In genomic region chr3:100761211-100761921, GRCh38 we compare ENCODE assay signal across 10 cellular contexts. TPM values are rescaled to one million over a fixed set of nuclear protein-coding genes. Genes with fewer than 3 reads are reported as not detected.
DNase-seq lines count a peak whose midpoint lies in the region; ATAC-seq and TF ChIP-seq lines count a peak whose summit lies in the region.
"Had no signal": no experiment of that assay in that cellular context is flagged by ENCODE, and none has a peak within 500 bp of the region (broad histone marks: within the 10 kb centered on the region; RNA-seq: fewer than 3 reads in every experiment).

No MANE protein-coding gene starts in this region.

- H3K36me3 ChIP-seq in BE2C = no peaks in the 10 kb centered on the region
- peaks cover 0 to 10% of the 10 kb centered on the region in 2 experiments for H3K36me3 ChIP-seq in SK-N-SH (replicated peaks in 1 of 2; ENCODE audit: control insufficient read depth in 1 of 2, insufficient read depth in 2 of 2, low read length in 1 of 2)

- POLR2A ChIA-PET in SK-N-SH (lab: Yijun Ruan, JAX) = no interaction called here
- POLR2A ChIA-PET in naive thymus-derived CD8-positive, alpha-beta T cell (lab: Charles Lee) = no interaction called here

- H3K79me2 ChIP-seq in SK-N-SH (ENCODE audit: insufficient read depth) = no peaks in the 10 kb centered on the region

- H3K9me2 ChIP-seq in SK-N-SH = no peaks in the 10 kb centered on the region

- peaks cover 0 to 3% (median 0%) of the 10 kb centered on the region in 5 donors for H3K27me3 Mint-ChIP-seq in naive thymus-derived CD8-positive, alpha-beta T cell

- H3K36me3 Mint-ChIP-seq in naive thymus-derived CD8-positive, alpha-beta T cell = peaks cover 0 to 3% (median 0%) of the 10 kb centered on the region in 3 donors

- no peak for TF ChIP-seq EP300 in SK-N-SH (IDR thresholded peaks at IDR 0.05; ENCODE audit: borderline replicate concordance in 1 of 2, low read depth in 1 of 2, low read length in 1 of 2)

- no peak overlapping the region for H3K4me2 ChIP-seq in SK-N-SH

- no peak for TF ChIP-seq RAD21 in SK-N-SH (IDR thresholded peaks at IDR 0.05; ENCODE audit: low read length)

- no peak overlapping the region for H3K4me3 Mint-ChIP-seq in naive thymus-derived CD8-positive, alpha-beta T cell

- DNase-seq in BE2C = no peak
- peak; percentile 3 for DNase-seq in SK-N-SH
- DNase-seq in naive thymus-derived CD8-positive, alpha-beta T cell = no peak
- no peak for DNase-seq in HUDEP-2 (lab: John Stamatoyannopoulos, UW; ENCODE audit: unreplicated experiment in 76 of 76)
- DNase-seq in nucleus accumbens (lab: John Stamatoyannopoulos, UW) = no peak
- DNase-seq in NCI-H2171 (lab: John Stamatoyannopoulos, UW) = no peak

- TF ChIP-seq CTCF in BE2C (IDR thresholded peaks at IDR 0.05; ENCODE audit: low read depth, low read length) (peak; percentile 48), SK-N-SH (IDR thresholded peaks at IDR 0.05) (peak; percentile 17; the same call in 1 of the 2 replicates)

- H3K27me3 ChIP-seq in BE2C (peaks cover 2% of the 10 kb centered on the region; the same call in 1 of the 2 replicates), SK-N-SH (ENCODE audit: insufficient read depth) (no peaks in the 10 kb centered on the region)

- 93% methylated on average over 1 of the region's 1 CpG for WGBS in SK-N-SH (ENCODE audit: low lambda C conversion rate)

- no peaks in the 10 kb centered on the region; the same call in 1 of the 2 replicates for H3K4me1 ChIP-seq in BE2C
- no peaks in the 10 kb centered on the region; a peak in 1 of 4 replicates for H3K4me1 ChIP-seq in SK-N-SH (ENCODE audit: control insufficient read depth in 1 of 2, insufficient read depth in 2 of 2, low read depth in 1 of 2, low read length in 1 of 2)

- no peaks in the 10 kb centered on the region for H3K9me3 ChIP-seq in BE2C
- H3K9me3 ChIP-seq in SK-N-SH = no peaks in the 10 kb centered on the region

- H3K9ac ChIP-seq in SK-N-SH = no peak overlapping the region

- peak; percentile 75 for ATAC-seq in GM18861 (IDR thresholded peaks at IDR 0.05; ENCODE audit: unreplicated experiment)
- ATAC-seq in HG03025 (IDR thresholded peaks at IDR 0.05; ENCODE audit: low FRiP score, unreplicated experiment) = peak; percentile 85
- ATAC-seq in naive thymus-derived CD8-positive, alpha-beta T cell = peak; percentile 54 to 62

- no peak overlapping the region for H3K27ac Mint-ChIP-seq in naive thymus-derived CD8-positive, alpha-beta T cell

- H4K20me1 ChIP-seq in SK-N-SH (ENCODE audit: insufficient read depth) = no peaks in the 10 kb centered on the region

- H3K27ac ChIP-seq in SK-N-SH (ENCODE audit: low read depth in 2 of 2, low read length in 1 of 2) = no peak overlapping the region
- H3K27ac ChIP-seq: HL-60 had no signal

- no peaks in the 10 kb centered on the region for H3K9me3 Mint-ChIP-seq in naive thymus-derived CD8-positive, alpha-beta T cell

- H3K4me3 ChIP-seq in BE2C (ENCODE audit: low read depth, low read length) = no peak overlapping the region
- H3K4me3 ChIP-seq in SK-N-SH (ENCODE audit: low read depth in 2 of 2, low read length in 1 of 2) = no peak overlapping the region
- H3K4me3 ChIP-seq: skin epidermis had no signal

- H3F3A ChIP-seq in SK-N-SH (replicated peaks; ENCODE audit: insufficient read depth) = peaks cover 13% of the 10 kb centered on the region

- H2AFZ ChIP-seq in SK-N-SH (ENCODE audit: low read depth) = no peak overlapping the region

- CTCF ChIA-PET in SK-N-SH (lab: Yijun Ruan, JAX) = interaction anchor here (0.8 to 3.3 kb wide), 4 partner anchors 9 to 435 kb away, joined by 3 to 13 read pairs (median 3); no protein-coding TSS in a partner anchor

- H3K4me1 Mint-ChIP-seq in naive thymus-derived CD8-positive, alpha-beta T cell = no peaks in the 10 kb centered on the region

TF ChIP-seq in SK-N-SH, 30 proteins besides CTCF, POLR2A, EP300 and RAD21:
- TF ChIP-seq EZH2phosphoT487 (IDR thresholded peaks at IDR 0.05; ENCODE audit: borderline replicate concordance, low read depth) = no peak
- no peak for TF ChIP-seq NRF1 (IDR thresholded peaks at IDR 0.05; ENCODE audit: low read depth, low read length)
- TF ChIP-seq RCOR1 (IDR thresholded peaks at IDR 0.05; ENCODE audit: low read length) = no peak
- TF ChIP-seq NFIC (IDR thresholded peaks at IDR 0.05; ENCODE audit: borderline replicate concordance) = no peak
- TF ChIP-seq JUND (IDR thresholded peaks at IDR 0.05) = no peak
- no peak for TF ChIP-seq RXRA (IDR thresholded peaks at IDR 0.05; ENCODE audit: borderline replicate concordance, low read depth)
- TF ChIP-seq, protein P1, sequence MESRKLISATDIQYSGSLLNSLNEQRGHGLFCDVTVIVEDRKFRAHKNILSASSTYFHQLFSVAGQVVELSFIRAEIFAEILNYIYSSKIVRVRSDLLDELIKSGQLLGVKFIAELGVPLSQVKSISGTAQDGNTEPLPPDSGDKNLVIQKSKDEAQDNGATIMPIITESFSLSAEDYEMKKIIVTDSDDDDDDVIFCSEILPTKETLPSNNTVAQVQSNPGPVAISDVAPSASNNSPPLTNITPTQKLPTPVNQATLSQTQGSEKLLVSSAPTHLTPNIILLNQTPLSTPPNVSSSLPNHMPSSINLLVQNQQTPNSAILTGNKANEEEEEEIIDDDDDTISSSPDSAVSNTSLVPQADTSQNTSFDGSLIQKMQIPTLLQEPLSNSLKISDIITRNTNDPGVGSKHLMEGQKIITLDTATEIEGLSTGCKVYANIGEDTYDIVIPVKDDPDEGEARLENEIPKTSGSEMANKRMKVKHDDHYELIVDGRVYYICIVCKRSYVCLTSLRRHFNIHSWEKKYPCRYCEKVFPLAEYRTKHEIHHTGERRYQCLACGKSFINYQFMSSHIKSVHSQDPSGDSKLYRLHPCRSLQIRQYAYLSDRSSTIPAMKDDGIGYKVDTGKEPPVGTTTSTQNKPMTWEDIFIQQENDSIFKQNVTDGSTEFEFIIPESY (IDR thresholded peaks at IDR 0.05; ENCODE audit: borderline replicate concordance, low read depth) = no peak
- no peak for TF ChIP-seq CHD2 (IDR thresholded peaks at IDR 0.05; ENCODE audit: low read length, partially characterized antibody)
- TF ChIP-seq GABPA (IDR thresholded peaks at IDR 0.05; ENCODE audit: low read depth) = no peak
- no peak for TF ChIP-seq TEAD4 (IDR thresholded peaks at IDR 0.05; ENCODE audit: borderline replicate concordance, insufficient read depth)
- no peak for TF ChIP-seq FOXM1 (IDR thresholded peaks at IDR 0.05; ENCODE audit: low read depth)
- TF ChIP-seq, protein P2, sequence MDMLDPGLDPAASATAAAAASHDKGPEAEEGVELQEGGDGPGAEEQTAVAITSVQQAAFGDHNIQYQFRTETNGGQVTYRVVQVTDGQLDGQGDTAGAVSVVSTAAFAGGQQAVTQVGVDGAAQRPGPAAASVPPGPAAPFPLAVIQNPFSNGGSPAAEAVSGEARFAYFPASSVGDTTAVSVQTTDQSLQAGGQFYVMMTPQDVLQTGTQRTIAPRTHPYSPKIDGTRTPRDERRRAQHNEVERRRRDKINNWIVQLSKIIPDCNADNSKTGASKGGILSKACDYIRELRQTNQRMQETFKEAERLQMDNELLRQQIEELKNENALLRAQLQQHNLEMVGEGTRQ (IDR thresholded peaks at IDR 0.05; ENCODE audit: borderline replicate concordance, low read depth, low read length) = no peak
- no peak for TF ChIP-seq YY1 (IDR thresholded peaks at IDR 0.05; ENCODE audit: low read depth)
- no peak for TF ChIP-seq FOSL2 (IDR thresholded peaks at IDR 0.05; ENCODE audit: borderline replicate concordance, low read depth)
- TF ChIP-seq, protein P3, sequence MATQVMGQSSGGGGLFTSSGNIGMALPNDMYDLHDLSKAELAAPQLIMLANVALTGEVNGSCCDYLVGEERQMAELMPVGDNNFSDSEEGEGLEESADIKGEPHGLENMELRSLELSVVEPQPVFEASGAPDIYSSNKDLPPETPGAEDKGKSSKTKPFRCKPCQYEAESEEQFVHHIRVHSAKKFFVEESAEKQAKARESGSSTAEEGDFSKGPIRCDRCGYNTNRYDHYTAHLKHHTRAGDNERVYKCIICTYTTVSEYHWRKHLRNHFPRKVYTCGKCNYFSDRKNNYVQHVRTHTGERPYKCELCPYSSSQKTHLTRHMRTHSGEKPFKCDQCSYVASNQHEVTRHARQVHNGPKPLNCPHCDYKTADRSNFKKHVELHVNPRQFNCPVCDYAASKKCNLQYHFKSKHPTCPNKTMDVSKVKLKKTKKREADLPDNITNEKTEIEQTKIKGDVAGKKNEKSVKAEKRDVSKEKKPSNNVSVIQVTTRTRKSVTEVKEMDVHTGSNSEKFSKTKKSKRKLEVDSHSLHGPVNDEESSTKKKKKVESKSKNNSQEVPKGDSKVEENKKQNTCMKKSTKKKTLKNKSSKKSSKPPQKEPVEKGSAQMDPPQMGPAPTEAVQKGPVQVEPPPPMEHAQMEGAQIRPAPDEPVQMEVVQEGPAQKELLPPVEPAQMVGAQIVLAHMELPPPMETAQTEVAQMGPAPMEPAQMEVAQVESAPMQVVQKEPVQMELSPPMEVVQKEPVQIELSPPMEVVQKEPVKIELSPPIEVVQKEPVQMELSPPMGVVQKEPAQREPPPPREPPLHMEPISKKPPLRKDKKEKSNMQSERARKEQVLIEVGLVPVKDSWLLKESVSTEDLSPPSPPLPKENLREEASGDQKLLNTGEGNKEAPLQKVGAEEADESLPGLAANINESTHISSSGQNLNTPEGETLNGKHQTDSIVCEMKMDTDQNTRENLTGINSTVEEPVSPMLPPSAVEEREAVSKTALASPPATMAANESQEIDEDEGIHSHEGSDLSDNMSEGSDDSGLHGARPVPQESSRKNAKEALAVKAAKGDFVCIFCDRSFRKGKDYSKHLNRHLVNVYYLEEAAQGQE (IDR thresholded peaks at IDR 0.05; ENCODE audit: low read depth, low read length) = no peak

RNA-seq across cellular contexts. Expression of gene TFG, which starts 52.1 kb away (rescaled TPM):
- 126 TPM for polyA plus RNA-seq in BE2C (2012; ENCODE audit: insufficient read depth, insufficient read length, low read depth)
- polyA plus RNA-seq in SK-N-SH (2012; rRNA removed) = 69.8 and 83.1 TPM in 2 replicates
- polyA plus RNA-seq in SK-N-SH (2012; cell fraction: cytosol; rRNA removed) = 123 and 129 TPM in 2 replicates
- polyA plus RNA-seq in SK-N-SH (2012; cell fraction: nucleus; rRNA removed) = 66.9 and 123 TPM in 2 replicates
- 10 to 100 TPM; 41.2 to 42.7 TPM for total RNA-seq in naive thymus-derived CD8-positive, alpha-beta T cell
- 10 to 100 TPM; 30.6 to 37.3 (median 37.1) TPM for polyA plus RNA-seq in naive thymus-derived CD8-positive, alpha-beta T cell
